Comparison of ENCODE assay signal across 22 cellular contexts in the genomic region with DNA sequence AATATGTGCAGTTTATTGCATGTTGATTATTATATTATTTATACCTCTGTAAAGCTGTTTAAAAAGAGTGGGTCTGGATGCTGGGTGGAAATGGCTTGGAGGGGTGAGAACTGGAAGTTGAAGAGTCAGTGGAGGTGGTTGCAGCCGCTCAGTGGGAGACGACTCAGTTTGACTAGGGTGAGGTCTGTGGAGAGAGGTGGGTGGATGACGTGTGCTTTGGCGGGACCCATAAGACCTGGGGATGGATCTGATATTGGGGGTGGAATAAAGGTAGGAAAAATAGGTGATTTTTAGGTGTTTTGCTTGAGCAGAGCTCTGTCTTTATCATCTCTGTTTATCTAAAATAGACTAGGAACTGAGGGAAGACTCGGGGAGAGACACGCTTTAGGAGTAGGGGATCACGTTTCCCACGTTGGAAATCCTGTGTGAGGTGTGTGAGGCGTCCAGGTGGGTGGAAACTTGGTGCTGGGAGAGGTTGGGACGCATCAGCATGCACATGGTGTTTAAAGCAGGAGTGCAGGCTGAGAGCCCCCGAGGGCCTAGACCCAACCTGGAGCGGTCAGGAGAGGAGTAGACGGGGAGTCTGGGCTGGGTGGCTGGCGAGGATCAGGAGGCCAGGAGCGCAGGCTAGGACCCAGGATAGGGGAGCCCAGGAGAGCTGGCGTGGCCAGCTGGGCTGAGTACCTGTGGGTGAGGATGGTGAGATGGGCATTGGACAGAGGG. TPM values are rescaled to one million over a fixed set of nuclear protein-coding genes. Genes with fewer than 3 reads are reported as not detected.
DNase-seq lines count a peak whose midpoint lies in the region; ATAC-seq and TF ChIP-seq lines count a peak whose summit lies in the region.
"Had no signal": no experiment of that assay in that cellular context is flagged by ENCODE, and none has a peak within 500 bp of the region (broad histone marks: within the 10 kb centered on the region; RNA-seq: fewer than 3 reads in every experiment).

No MANE protein-coding gene starts in this region.

- no peaks in the 10 kb centered on the region for H3K9me3 Mint-ChIP-seq in chondrocyte (ENCODE audit: low read depth)
- H3K9me3 Mint-ChIP-seq: CD8-positive, alpha-beta T cell had no signal

- H3K36me3 ChIP-seq in heart right ventricle: peaks cover 0 to 6% (median 0%) of the 10 kb centered on the region in 9 donors
- H3K36me3 ChIP-seq in lower lobe of right lung: no peaks in the 10 kb centered on the region
- H3K36me3 ChIP-seq in upper lobe of right lung: no peaks in the 10 kb centered on the region

- ATAC-seq in Right ventricle myocardium superior (ENCODE audit: poor library complexity): no peak
- ATAC-seq in heart right ventricle: no peak
- ATAC-seq in lower lobe of right lung: no peak
- ATAC-seq in upper lobe of right lung: peak; percentile 10
- no peak for ATAC-seq in HG02885 (IDR thresholded peaks at IDR 0.05; ENCODE audit: poor library complexity, unreplicated experiment)
- ATAC-seq in HG02610 (IDR thresholded peaks at IDR 0.05; ENCODE audit: unreplicated experiment): no peak
- ATAC-seq: CD8-positive, alpha-beta T cell; HepG2; SK-N-SH treated with all-trans-retinoic acid at 6 μM for 48 hours had no signal

- H3K27me3 ChIP-seq in heart right ventricle: no peaks in the 10 kb centered on the region
- H3K27me3 ChIP-seq in lower lobe of right lung (ENCODE audit: low read depth): no peaks in the 10 kb centered on the region
- no peaks in the 10 kb centered on the region for H3K27me3 ChIP-seq in upper lobe of right lung

- H3K4me1 Mint-ChIP-seq in chondrocyte (ENCODE audit: low read depth): no peaks in the 10 kb centered on the region

- DNase-seq in Right ventricle myocardium superior (peak; percentile 16), heart right ventricle (no peak), chondrocyte (ENCODE audit: low spot score) (peak; percentile 81), lower lobe of right lung (peak; percentile 19), upper lobe of right lung (peak; percentile 59), HuH-7.5 (ENCODE audit: low spot score) (no peak)
- DNase-seq: 8988T; AML-193; C1 segment of cervical spinal cord; CD8-positive, alpha-beta T cell; KBM-7; MM.1S; NCI-H1092; NCI-H1436; NCI-H1930; NCI-H69 had no signal

- H3K36me3 Mint-ChIP-seq in chondrocyte (ENCODE audit: low read depth): peaks cover 3% of the 10 kb centered on the region

- intact Hi-C loops in Right ventricle myocardium superior (cut with DNase I) (no loop called here), heart right ventricle (cut with DNase I) (no loop called here), lower lobe of right lung (cut with DNase I) (no loop called here), upper lobe of right lung (cut with DNase I) (no loop called here)

- H3K27ac ChIP-seq in heart right ventricle (no peak overlapping the region), lower lobe of right lung (no peak overlapping the region), upper lobe of right lung (no peak overlapping the region)
- H3K27ac ChIP-seq: HL-60, RWPE1 had no signal

- H3K27me3 Mint-ChIP-seq in chondrocyte (ENCODE audit: low read depth): no peaks in the 10 kb centered on the region

- H3K27ac Mint-ChIP-seq in chondrocyte (ENCODE audit: unreplicated experiment): no peak overlapping the region
- H3K27ac Mint-ChIP-seq: CD8-positive, alpha-beta T cell had no signal

- H3K4me3 ChIP-seq in heart right ventricle (no peak overlapping the region), lower lobe of right lung (no peak overlapping the region), upper lobe of right lung (no peak overlapping the region)

- H3K4me1 ChIP-seq in heart right ventricle (no peaks in the 10 kb centered on the region), lower lobe of right lung (no peaks in the 10 kb centered on the region), upper lobe of right lung (no peaks in the 10 kb centered on the region)

- WGBS in heart right ventricle, 2 donors: 94 to 95% methylated on average over 16 of the region's 16 CpGs

- H3K9me3 ChIP-seq in heart right ventricle (no peaks in the 10 kb centered on the region), lower lobe of right lung (no peaks in the 10 kb centered on the region), upper lobe of right lung (no peaks in the 10 kb centered on the region)

- H3K4me3 Mint-ChIP-seq in chondrocyte (ENCODE audit: unreplicated experiment): no peak overlapping the region
- H3K4me3 Mint-ChIP-seq: CD8-positive, alpha-beta T cell had no signal

- TF ChIP-seq CTCF in heart right ventricle (IDR thresholded peaks at IDR 0.05) (no peak), chondrocyte (IDR thresholded peaks at IDR 0.05) (no peak), lower lobe of right lung (IDR thresholded peaks at IDR 0.05) (no peak), upper lobe of right lung (IDR thresholded peaks at IDR 0.05) (no peak)

RNA-seq across cellular contexts. Expression of gene NT5M, which starts 17.2 kb away (rescaled TPM):
- total RNA-seq in Right ventricle myocardium superior (8.5 TPM), heart right ventricle (10 to 100 TPM in 5 of 10 donors, 1 to 10 TPM in 5; 7.4 to 15.8 (median 9.8) TPM), chondrocyte (3.5 to 4.0 TPM (median 4.0 TPM) in 3 replicates), lower lobe of right lung (1.1 TPM), upper lobe of right lung (1.9 TPM)
- 10 to 100 TPM in 1 of 2 donors, 1 to 10 TPM in 1; 4.9 to 14.8 TPM for polyA plus RNA-seq in heart right ventricle

RNA-seq across cellular contexts. Expression of gene COPS3, which starts 39.3 kb away (rescaled TPM):
- total RNA-seq in Right ventricle myocardium superior: 72.9 TPM
- total RNA-seq in heart right ventricle: 10 to 100 TPM; 63.8 to 84.4 (median 71.1) TPM
- polyA plus RNA-seq in heart right ventricle: 10 to 100 TPM; 23.4 to 84.6 TPM
- 50.9 to 69.0 TPM (median 55.8 TPM) in 3 replicates for total RNA-seq in chondrocyte
- 50.1 TPM for total RNA-seq in lower lobe of right lung
- 47.1 TPM for total RNA-seq in upper lobe of right lung

Comparison
In these comparisons a context has a peak if more than half of its experiments do, and no peak if none do; other contexts are left out.
1. DNase-seq: peak in Right ventricle myocardium superior (single experiment), chondrocyte (single experiment), lower lobe of right lung (single experiment) and upper lobe of right lung (single experiment); none in heart right ventricle (0 of 2) and HuH-7.5 (single experiment).